8 cellular contexts compared by ENCODE assay signal in the genomic region with DNA sequence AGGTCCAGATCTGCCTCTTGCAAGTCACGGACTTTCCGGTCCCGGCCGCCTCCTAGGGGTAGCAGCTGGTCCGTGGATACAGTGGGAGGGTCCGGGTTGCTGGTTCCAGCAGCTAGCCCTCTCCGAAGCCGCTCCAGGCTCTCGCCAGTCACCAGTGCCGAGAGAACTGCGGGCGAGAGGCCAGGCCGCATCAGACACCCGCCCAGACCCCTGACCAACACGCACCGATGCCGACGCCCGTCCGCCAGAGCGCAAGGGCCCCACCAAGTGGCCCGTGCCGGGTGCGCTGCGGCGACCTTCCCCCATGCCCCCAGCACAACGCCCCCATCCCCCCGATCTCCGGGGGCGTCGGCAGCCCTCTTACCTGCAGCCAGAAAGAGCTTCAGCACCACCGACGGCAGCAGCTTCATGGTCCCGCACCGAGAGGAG. TPM values are rescaled to one million over a fixed set of nuclear protein-coding genes. Genes with fewer than 3 reads are reported as not detected.
DNase-seq lines count a peak whose midpoint lies in the region; ATAC-seq, FAIRE-seq and TF ChIP-seq lines count a peak whose summit lies in the region.

No MANE protein-coding gene starts in this region.

- TF ChIP-seq POLR2A in Peyer's patch (IDR thresholded peaks at IDR 0.05) (no peak), HepG2 (IDR thresholded peaks at IDR 0.05; ENCODE audit: insufficient read depth in 1 of 2, low read depth in 2 of 2, low read length in 2 of 2) (no peak)

- POLR2A ChIA-PET in activated CD4-positive, alpha-beta T cell treated with anti-CD3 and anti-CD28 coated beads, Interleukin-2, amount 10 ng/mL, durations not matched to agents 7 days and 5 days (lab: Charles Lee): interaction anchor here (0.8 kb wide), 1 partner anchor 102 kb away, joined by 6 read pairs; no protein-coding TSS in a partner anchor
- POLR2A ChIA-PET in HepG2 (lab: Yijun Ruan, JAX): interaction anchor here (0.9 to 2.3 kb wide), 25 partner anchors 9 to 365 kb away, joined by 3 to 19 read pairs (median 5); partner anchors contain the start of genes ANKHD1, CYSTM1, PFDN1 and TMCO6

- peaks cover 71% of the 10 kb centered on the region for H3K4me1 Mint-ChIP-seq in activated CD4-positive, alpha-beta T cell treated with anti-CD3 and anti-CD28 coated beads, Interleukin-2, amount 10 ng/mL, durations not matched to agents 7 days and 5 days

- H3K27ac ChIP-seq in Peyer's patch (peak overlapping the region; percentile 71 to 95 (median 82)), HepG2 (ENCODE audit: extremely low read length, insufficient read depth, low read length) (no peak overlapping the region), stomach smooth muscle (ENCODE audit: low read length) (peak overlapping the region; percentile 77)

- no peak for TF ChIP-seq EP300 in HepG2 (IDR thresholded peaks at IDR 0.05; ENCODE audit: low read depth in 2 of 2, low read length in 2 of 2)
- no peak for TF ChIP-seq EP300 in HepG2 (CRISPR knock-in tag; IDR thresholded peaks at IDR 0.05; ENCODE audit: borderline replicate concordance)

- H3K36me3 ChIP-seq in Peyer's patch (peaks cover 0 to 14% (median 0%) of the 10 kb centered on the region in 3 donors), HepG2 (replicated peaks in 1 of 2; ENCODE audit: control insufficient read depth in 1 of 2, insufficient read depth in 2 of 2, low read length in 2 of 2) (peaks cover 0 to 3% of the 10 kb centered on the region in 2 experiments; a peak in 3 of 5 replicates), stomach smooth muscle (ENCODE audit: control insufficient read depth in 2 of 2, insufficient read depth in 2 of 2, low read length in 2 of 2) (peaks cover 0 to 2% of the 10 kb centered on the region in 2 donors)

- H3K36me3 Mint-ChIP-seq in activated CD4-positive, alpha-beta T cell treated with anti-CD3 and anti-CD28 coated beads, Interleukin-2, amount 10 ng/mL, durations not matched to agents 7 days and 5 days (ENCODE audit: low read depth): peaks cover 40% of the 10 kb centered on the region

- CTCF ChIA-PET in activated CD4-positive, alpha-beta T cell treated with anti-CD3 and anti-CD28 coated beads, Interleukin-2, amount 10 ng/mL, durations not matched to agents 7 days and 5 days (lab: Charles Lee): interaction anchor here (0.7 to 9.1 kb wide), 17 partner anchors 9 to 351 kb away, joined by 3 to 88 read pairs (median 7); no protein-coding TSS in a partner anchor
- CTCF ChIA-PET in HepG2 (lab: Yijun Ruan, JAX; ENCODE audit: low intra/inter-chr PET ratio, low total read pairs): interaction anchor here (0.7 to 1.8 kb wide), 2 partner anchors 12 to 101 kb away, joined by 4 to 6 read pairs; no protein-coding TSS in a partner anchor

- no peaks in the 10 kb centered on the region for H3K9me3 Mint-ChIP-seq in activated CD4-positive, alpha-beta T cell treated with anti-CD3 and anti-CD28 coated beads, Interleukin-2, amount 10 ng/mL, durations not matched to agents 7 days and 5 days

- peak in 3 of 6 experiments; percentile 13 to 41 (median 23) for TF ChIP-seq CTCF in Peyer's patch (IDR thresholded peaks at IDR 0.05)
- TF ChIP-seq CTCF in HepG2 (CRISPR knock-in tag; IDR thresholded peaks at IDR 0.05): peak; percentile 83

- intact Hi-C loops in HepG2 (cut with micrococcal nuclease; ENCODE audit: unreplicated experiment): loop anchor here (1.0 to 5.0 kb wide), 5 partner anchors 18 to 174 kb away; no protein-coding TSS in a partner anchor

- BruUV-seq in HepG2 (replicated peaks; lab: Mats Ljungman, UMichigan): no TSS peak

- peak overlapping the region; percentile 48 for H3K27ac Mint-ChIP-seq in activated CD4-positive, alpha-beta T cell treated with anti-CD3 and anti-CD28 coated beads, Interleukin-2, amount 10 ng/mL, durations not matched to agents 7 days and 5 days

- no peak overlapping the region for H2AFZ ChIP-seq in HepG2 (ENCODE audit: low read length)

- H3K4me1 ChIP-seq in Peyer's patch (peaks cover 4 to 61% (median 9%) of the 10 kb centered on the region in 4 donors), HepG2 (ENCODE audit: insufficient read depth, low read length) (peaks cover 60% of the 10 kb centered on the region), stomach smooth muscle (ENCODE audit: control insufficient read depth, insufficient read depth, low read length) (peaks cover 58% of the 10 kb centered on the region)

- no peaks in the 10 kb centered on the region for H3K79me2 ChIP-seq in HepG2 (ENCODE audit: insufficient read depth, low read length)

- WGBS in HepG2 (ENCODE audit: low lambda C conversion rate): no CpG with 5 or more reads among the region's 35 CpGs

- peak overlapping the region; percentile 62 to 90 (median 78) for H3K4me3 ChIP-seq in Peyer's patch
- peak overlapping the region; percentile 62 to 81 (median 81) for H3K4me3 ChIP-seq in HepG2 (replicated peaks in 1 of 3; ENCODE audit: insufficient read depth in 1 of 3, low read depth in 2 of 3, low read length in 3 of 3)
- H3K4me3 ChIP-seq in stomach smooth muscle (ENCODE audit: low read length in 2 of 2): peak overlapping the region; percentile 86 to 89

- H3K4me2 ChIP-seq in HepG2 (ENCODE audit: low read depth, low read length): peak overlapping the region; percentile 99

- in situ Hi-C loops in HepG2 (cut with HindIII; ENCODE audit: extremely low pct_ligation_motif_present, low pct_unique_long_range_greater_than_20kb): no loop called here

- peak; percentile 23 for ATAC-seq in HG02840 (IDR thresholded peaks at IDR 0.05; ENCODE audit: low FRiP score, unreplicated experiment)
- ATAC-seq in HepG2: peak; percentile 80

- TF ChIP-seq RAD21 in HepG2 (CRISPR knock-in tag; IDR thresholded peaks at IDR 0.05): peak; percentile 51; the same call in 1 of the 2 replicates

- H3K9ac ChIP-seq in HepG2 (ENCODE audit: insufficient read depth, low read depth, low read length): peak overlapping the region; percentile 71; the same call in 1 of the 2 replicates
- H3K9ac ChIP-seq in stomach smooth muscle (ENCODE audit: low read length in 2 of 2): peak overlapping the region; percentile 79 to 85

- H3K9me3 ChIP-seq in Peyer's patch (no peaks in the 10 kb centered on the region), HepG2 (ENCODE audit: low read length) (no peaks in the 10 kb centered on the region), stomach smooth muscle (ENCODE audit: control insufficient read depth in 2 of 2, low read length in 2 of 2) (no peaks in the 10 kb centered on the region)

- no peak for FAIRE-seq in HepG2 (lab: Jason Lieb, UNC)

- peak overlapping the region; percentile 85 for H3K4me3 Mint-ChIP-seq in activated CD4-positive, alpha-beta T cell treated with anti-CD3 and anti-CD28 coated beads, Interleukin-2, amount 10 ng/mL, durations not matched to agents 7 days and 5 days

- peaks cover 4% of the 10 kb centered on the region for H3K27me3 Mint-ChIP-seq in activated CD4-positive, alpha-beta T cell treated with anti-CD3 and anti-CD28 coated beads, Interleukin-2, amount 10 ng/mL, durations not matched to agents 7 days and 5 days

- no peak for DNase-seq in activated CD4-positive, alpha-beta T cell treated with anti-CD3 and anti-CD28 coated beads, Interleukin-2, amount 10 ng/mL, durations not matched to agents 7 days and 5 days
- no peak for DNase-seq in activated CD4-positive, alpha-beta T cell treated with anti-CD3 and anti-CD28 coated beads for 1 hour
- DNase-seq in Peyer's patch: peak in 2 of 3 donors; percentile 31 to 67
- peak; percentile 86 for DNase-seq in dermis blood vessel endothelial cell
- DNase-seq in HepG2 (ENCODE audit: low spot score): peak; percentile 35
- no peak for DNase-seq in stimulated activated CD4-positive, alpha-beta T cell treated with anti-CD3 and anti-CD28 coated beads, Interleukin-4, amount 100 ng/mL, for 1 hour

- H3K27me3 ChIP-seq in Peyer's patch (no peaks in the 10 kb centered on the region), HepG2 (ENCODE audit: control insufficient read depth in 1 of 2, insufficient read depth in 2 of 2, low read length in 2 of 2) (0 out of 5 replicates have a peak, but pooled peaks cover 0 to 7% of the 10 kb centered on the region in 2 experiments), stomach smooth muscle (ENCODE audit: control insufficient read depth in 1 of 2, insufficient read depth in 2 of 2, low read length in 2 of 2) (no peaks in the 10 kb centered on the region)

- no peaks in the 10 kb centered on the region for H4K20me1 ChIP-seq in HepG2 (ENCODE audit: insufficient read depth, low read length)

RNA-seq across cellular contexts. Expression of gene HBEGF, which starts 0.5 kb away (rescaled TPM):
- 10 to 100 TPM; 13.7 to 15.4 TPM for total RNA-seq in activated CD4-positive, alpha-beta T cell treated with anti-CD3 and anti-CD28 coated beads, Interleukin-2, amount 10 ng/mL, durations not matched to agents 7 days and 5 days
- total RNA-seq in Peyer's patch (10 to 100 TPM in 2 of 4 donors, 1 to 10 TPM in 2; 4.1 to 41.0 (median 10.1) TPM), dermis blood vessel endothelial cell (30.6 and 33.4 TPM in 2 replicates), HepG2 (2016; rRNA removed; fragmentation: Illumina TruSeq; extraction: Trizol) (0.77 and 1.7 TPM in 2 replicates)
- total RNA-seq in HepG2 (2016; cell fraction: cytosol; rRNA removed; fragmentation: Illumina TruSeq; extraction: Trizol; ENCODE audit: low read depth): 0.20 and 0.26 TPM in 2 replicates
- 0.58 and 1.5 TPM in 2 replicates for total RNA-seq in HepG2 (2016; cell fraction: insoluble cytoplasmic fraction; rRNA removed; fragmentation: Illumina TruSeq; extraction: Trizol)
- 0.45 and 0.62 TPM in 2 replicates for total RNA-seq in HepG2 (2016; cell fraction: membrane; rRNA removed; fragmentation: Illumina TruSeq; extraction: Trizol)
- total RNA-seq in HepG2 (2016; cell fraction: nucleus; rRNA removed; fragmentation: Illumina TruSeq; extraction: Trizol): 1.3 and 2.3 TPM in 2 replicates
- 4.3 and 5.0 TPM in 2 replicates for polyA plus RNA-seq in HepG2 (2011; rRNA removed)
- 3.5 and 3.7 TPM in 2 replicates for polyA plus RNA-seq in HepG2 (2011; cell fraction: cytosol; rRNA removed)
- polyA plus RNA-seq in HepG2 (2011; cell fraction: nucleus; rRNA removed): 3.4 and 3.9 TPM in 2 replicates
- polyA plus RNA-seq in HepG2 (2012): 1.4 and 3.0 TPM in 2 replicates
- 0.14 and 0.17 TPM in 2 replicates for polyA plus RNA-seq in HepG2 (2016; cell fraction: cytosol; fragmentation: Illumina TruSeq; extraction: Trizol; ENCODE audit: low read depth)
- polyA plus RNA-seq in HepG2 (2016; cell fraction: insoluble cytoplasmic fraction; fragmentation: Illumina TruSeq; extraction: Trizol; ENCODE audit: low read depth): 0.79 and 0.88 TPM in 2 replicates
- polyA plus RNA-seq in HepG2 (2016; cell fraction: membrane; fragmentation: Illumina TruSeq; extraction: Trizol; ENCODE audit: low read depth): 0.26 TPM in 2 replicates
- polyA plus RNA-seq in HepG2 (2016; cell fraction: nucleus; fragmentation: Illumina TruSeq; extraction: Trizol; ENCODE audit: insufficient read depth, low read depth): 1.8 and 1.9 TPM in 2 replicates
- polyA minus RNA-seq in HepG2 (2011; rRNA and poly(A)+ RNA removed; ENCODE audit: low replicate concordance): 1.0 and 3.2 TPM in 2 replicates
- polyA minus RNA-seq in HepG2 (2011; cell fraction: cytosol; rRNA and poly(A)+ RNA removed): 1.4 and 1.5 TPM in 2 replicates
- 3.5 and 4.1 TPM in 2 replicates for polyA minus RNA-seq in HepG2 (2011; cell fraction: nucleus; rRNA and poly(A)+ RNA removed)

RNA-seq across cellular contexts. Expression of gene SLC4A9, which starts 14.1 kb away (rescaled TPM):
- total RNA-seq in activated CD4-positive, alpha-beta T cell treated with anti-CD3 and anti-CD28 coated beads, Interleukin-2, amount 10 ng/mL, durations not matched to agents 7 days and 5 days: under 1 TPM; 0.35 to 0.44 TPM
- total RNA-seq in Peyer's patch (1 to 10 TPM in 1 of 4 donors, under 1 TPM in 2, not detected in 1; 0.38 to 2.5 (median 0.40) TPM), dermis blood vessel endothelial cell (not detected in 2 replicates), HepG2 (2016; rRNA removed; fragmentation: Illumina TruSeq; extraction: Trizol) (not detected in 2 replicates)
- not detected in 2 replicates for total RNA-seq in HepG2 (2016; cell fraction: cytosol; rRNA removed; fragmentation: Illumina TruSeq; extraction: Trizol; ENCODE audit: low read depth)
- total RNA-seq in HepG2 (2016; cell fraction: insoluble cytoplasmic fraction; rRNA removed; fragmentation: Illumina TruSeq; extraction: Trizol): not detected in 2 replicates
- not detected in 2 replicates for total RNA-seq in HepG2 (2016; cell fraction: membrane; rRNA removed; fragmentation: Illumina TruSeq; extraction: Trizol)
- total RNA-seq in HepG2 (2016; cell fraction: nucleus; rRNA removed; fragmentation: Illumina TruSeq; extraction: Trizol): not detected in 2 replicates
- 0.05 TPM in 1 of 2 replicates, not detected in the other for polyA plus RNA-seq in HepG2 (2011; rRNA removed)
- polyA plus RNA-seq in HepG2 (2011; cell fraction: cytosol; rRNA removed): 0.01 TPM in 1 of 2 replicates, not detected in the other
- polyA plus RNA-seq in HepG2 (2011; cell fraction: nucleus; rRNA removed): 0.10 and 0.40 TPM in 2 replicates
- polyA plus RNA-seq in HepG2 (2012): not detected in 2 replicates
- polyA plus RNA-seq in HepG2 (2016; cell fraction: cytosol; fragmentation: Illumina TruSeq; extraction: Trizol; ENCODE audit: low read depth): not detected in 2 replicates
- polyA plus RNA-seq in HepG2 (2016; cell fraction: insoluble cytoplasmic fraction; fragmentation: Illumina TruSeq; extraction: Trizol; ENCODE audit: low read depth): not detected in 2 replicates
- polyA plus RNA-seq in HepG2 (2016; cell fraction: membrane; fragmentation: Illumina TruSeq; extraction: Trizol; ENCODE audit: low read depth): not detected in 2 replicates
- polyA plus RNA-seq in HepG2 (2016; cell fraction: nucleus; fragmentation: Illumina TruSeq; extraction: Trizol; ENCODE audit: insufficient read depth, low read depth): not detected in 2 replicates
- polyA minus RNA-seq in HepG2 (2011; rRNA and poly(A)+ RNA removed; ENCODE audit: low replicate concordance): not detected in 2 replicates
- not detected in 2 replicates for polyA minus RNA-seq in HepG2 (2011; cell fraction: cytosol; rRNA and poly(A)+ RNA removed)
- polyA minus RNA-seq in HepG2 (2011; cell fraction: nucleus; rRNA and poly(A)+ RNA removed): 0.12 TPM in 1 of 2 replicates, not detected in the other

RNA-seq across cellular contexts. Expression of gene PFDN1, which starts 43.0 kb away (rescaled TPM):
- total RNA-seq in activated CD4-positive, alpha-beta T cell treated with anti-CD3 and anti-CD28 coated beads, Interleukin-2, amount 10 ng/mL, durations not matched to agents 7 days and 5 days: 10 to 100 TPM; 60.8 to 70.5 TPM
- total RNA-seq in Peyer's patch: 100 to 1,000 TPM in 2 of 4 donors, 10 to 100 TPM in 2; 90.6 to 142 (median 109) TPM
- 72.7 and 99.9 TPM in 2 replicates for total RNA-seq in dermis blood vessel endothelial cell
- total RNA-seq in HepG2 (2016; rRNA removed; fragmentation: Illumina TruSeq; extraction: Trizol): 70.8 and 102 TPM in 2 replicates
- total RNA-seq in HepG2 (2016; cell fraction: cytosol; rRNA removed; fragmentation: Illumina TruSeq; extraction: Trizol; ENCODE audit: low read depth): 30.8 and 31.4 TPM in 2 replicates
- 73.4 and 106 TPM in 2 replicates for total RNA-seq in HepG2 (2016; cell fraction: insoluble cytoplasmic fraction; rRNA removed; fragmentation: Illumina TruSeq; extraction: Trizol)
- 63.5 and 65.6 TPM in 2 replicates for total RNA-seq in HepG2 (2016; cell fraction: membrane; rRNA removed; fragmentation: Illumina TruSeq; extraction: Trizol)
- 34.9 and 39.3 TPM in 2 replicates for total RNA-seq in HepG2 (2016; cell fraction: nucleus; rRNA removed; fragmentation: Illumina TruSeq; extraction: Trizol)
- polyA plus RNA-seq in HepG2 (2011; rRNA removed): 67.2 and 70.4 TPM in 2 replicates
- polyA plus RNA-seq in HepG2 (2011; cell fraction: cytosol; rRNA removed): 82.6 and 98.7 TPM in 2 replicates
- polyA plus RNA-seq in HepG2 (2011; cell fraction: nucleus; rRNA removed): 19.1 and 24.2 TPM in 2 replicates
- polyA plus RNA-seq in HepG2 (2012): 91.4 and 114 TPM in 2 replicates
- 34.9 and 37.0 TPM in 2 replicates for polyA plus RNA-seq in HepG2 (2016; cell fraction: cytosol; fragmentation: Illumina TruSeq; extraction: Trizol; ENCODE audit: low read depth)
- 154 TPM in 2 replicates for polyA plus RNA-seq in HepG2 (2016; cell fraction: insoluble cytoplasmic fraction; fragmentation: Illumina TruSeq; extraction: Trizol; ENCODE audit: low read depth)
- polyA plus RNA-seq in HepG2 (2016; cell fraction: membrane; fragmentation: Illumina TruSeq; extraction: Trizol; ENCODE audit: low read depth): 58.7 and 63.7 TPM in 2 replicates
- 45.6 and 54.4 TPM in 2 replicates for polyA plus RNA-seq in HepG2 (2016; cell fraction: nucleus; fragmentation: Illumina TruSeq; extraction: Trizol; ENCODE audit: insufficient read depth, low read depth)
- 91.1 and 127 TPM in 2 replicates for polyA minus RNA-seq in HepG2 (2011; rRNA and poly(A)+ RNA removed; ENCODE audit: low replicate concordance)
- 32.0 and 33.9 TPM in 2 replicates for polyA minus RNA-seq in HepG2 (2011; cell fraction: cytosol; rRNA and poly(A)+ RNA removed)
- 33.0 and 40.5 TPM in 2 replicates for polyA minus RNA-seq in HepG2 (2011; cell fraction: nucleus; rRNA and poly(A)+ RNA removed)

RNA-seq across cellular contexts. Expression of gene ANKHD1, which starts 55.7 kb away (rescaled TPM):
- total RNA-seq in activated CD4-positive, alpha-beta T cell treated with anti-CD3 and anti-CD28 coated beads, Interleukin-2, amount 10 ng/mL, durations not matched to agents 7 days and 5 days: 100 to 1,000 TPM; 118 TPM
- total RNA-seq in Peyer's patch: 100 to 1,000 TPM; 141 to 236 (median 211) TPM
- 70.1 and 80.0 TPM in 2 replicates for total RNA-seq in dermis blood vessel endothelial cell
- total RNA-seq in HepG2 (2016; rRNA removed; fragmentation: Illumina TruSeq; extraction: Trizol): 69.9 and 101 TPM in 2 replicates
- total RNA-seq in HepG2 (2016; cell fraction: cytosol; rRNA removed; fragmentation: Illumina TruSeq; extraction: Trizol; ENCODE audit: low read depth): 59.7 and 69.1 TPM in 2 replicates
- 69.9 and 98.6 TPM in 2 replicates for total RNA-seq in HepG2 (2016; cell fraction: insoluble cytoplasmic fraction; rRNA removed; fragmentation: Illumina TruSeq; extraction: Trizol)
- 33.7 and 41.4 TPM in 2 replicates for total RNA-seq in HepG2 (2016; cell fraction: membrane; rRNA removed; fragmentation: Illumina TruSeq; extraction: Trizol)
- 106 and 125 TPM in 2 replicates for total RNA-seq in HepG2 (2016; cell fraction: nucleus; rRNA removed; fragmentation: Illumina TruSeq; extraction: Trizol)
- 68.5 and 82.0 TPM in 2 replicates for polyA plus RNA-seq in HepG2 (2011; rRNA removed)
- polyA plus RNA-seq in HepG2 (2011; cell fraction: cytosol; rRNA removed): 33.7 and 45.2 TPM in 2 replicates
- 104 and 105 TPM in 2 replicates for polyA plus RNA-seq in HepG2 (2011; cell fraction: nucleus; rRNA removed)
- polyA plus RNA-seq in HepG2 (2012): 56.5 and 76.2 TPM in 2 replicates
- polyA plus RNA-seq in HepG2 (2016; cell fraction: cytosol; fragmentation: Illumina TruSeq; extraction: Trizol; ENCODE audit: low read depth): 2.7 and 3.1 TPM in 2 replicates
- polyA plus RNA-seq in HepG2 (2016; cell fraction: insoluble cytoplasmic fraction; fragmentation: Illumina TruSeq; extraction: Trizol; ENCODE audit: low read depth): 76.7 and 87.6 TPM in 2 replicates
- polyA plus RNA-seq in HepG2 (2016; cell fraction: membrane; fragmentation: Illumina TruSeq; extraction: Trizol; ENCODE audit: low read depth): 7.0 and 8.2 TPM in 2 replicates
- 142 and 161 TPM in 2 replicates for polyA plus RNA-seq in HepG2 (2016; cell fraction: nucleus; fragmentation: Illumina TruSeq; extraction: Trizol; ENCODE audit: insufficient read depth, low read depth)
- polyA minus RNA-seq in HepG2 (2011; rRNA and poly(A)+ RNA removed; ENCODE audit: low replicate concordance): 130 and 138 TPM in 2 replicates
- polyA minus RNA-seq in HepG2 (2011; cell fraction: cytosol; rRNA and poly(A)+ RNA removed): 52.8 and 61.5 TPM in 2 replicates
- polyA minus RNA-seq in HepG2 (2011; cell fraction: nucleus; rRNA and poly(A)+ RNA removed): 183 and 186 TPM in 2 replicates

Comparison
In these comparisons a context has a peak if more than half of its experiments do, and no peak if none do; other contexts are left out.
1. DNase-seq: peak in Peyer's patch (2 of 3), dermis blood vessel endothelial cell (single experiment) and HepG2 (single experiment); none in activated CD4-positive, alpha-beta T cell treated with anti-CD3 and anti-CD28 coated beads, Interleukin-2, amount 10 ng/mL, durations not matched to agents 7 days and 5 days (single experiment), activated CD4-positive, alpha-beta T cell treated with anti-CD3 and anti-CD28 coated beads for 1 hour (single experiment) and stimulated activated CD4-positive, alpha-beta T cell treated with anti-CD3 and anti-CD28 coated beads, Interleukin-4, amount 100 ng/mL, for 1 hour (single experiment).
2. Peak in every context shown above with its lines, with median percentiles within 50 percentile points of each other: H3K4me3 ChIP-seq.